Comparison of ENCODE assay signal across 1 cellular context in the genomic region with DNA sequence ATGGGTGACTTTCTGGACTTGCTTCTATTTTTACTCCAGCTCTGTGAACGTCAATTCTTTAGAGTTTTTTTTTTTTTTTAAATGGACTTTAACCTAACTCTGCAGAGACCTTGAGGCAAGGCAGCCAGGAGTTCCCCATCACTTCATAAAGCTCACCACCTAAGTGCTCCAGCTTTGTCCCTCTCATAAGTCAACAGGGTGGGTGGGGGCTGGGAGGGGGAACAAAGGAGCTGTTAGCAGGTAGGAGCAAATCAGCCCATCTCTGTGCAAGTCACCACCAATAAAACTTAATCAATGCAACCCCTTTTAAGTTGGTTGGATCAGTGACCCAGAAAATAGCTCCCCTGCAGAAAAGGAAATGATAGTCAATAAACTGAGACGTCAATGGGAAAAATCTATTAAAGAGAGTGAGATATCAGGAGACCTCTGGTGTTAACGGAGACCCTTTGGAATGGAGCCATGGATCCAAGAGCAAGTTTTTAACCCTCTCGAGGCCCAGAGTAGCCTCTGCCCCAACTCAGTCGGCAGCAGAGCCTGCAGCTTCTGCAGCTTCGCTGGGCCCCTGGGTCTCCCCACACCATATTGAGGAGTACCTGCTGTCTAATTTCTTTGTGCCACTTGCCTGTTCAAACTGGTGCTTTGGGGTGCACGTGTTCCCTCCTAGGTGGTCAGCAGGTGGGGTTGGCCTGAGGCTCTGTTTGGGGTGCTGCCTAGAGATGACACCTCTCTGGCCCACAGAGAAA.
A peak's percentile ranks its signal among the peaks of the same experiment; 100 is the strongest.
TF ChIP-seq lines count a peak whose summit lies in the region.

No MANE protein-coding gene starts in this region.

TF ChIP-seq in GM12878, 131 proteins besides CTCF, POLR2A, EP300 and RAD21 (continued from another document):
- TF ChIP-seq MEF2B (IDR thresholded peaks at IDR 0.05; ENCODE audit: partially characterized antibody, poor library complexity, severe bottlenecking): peak; percentile 26
- no peak for TF ChIP-seq STAT3 (IDR thresholded peaks at IDR 0.05; ENCODE audit: low read depth, low read length)
- 0 out of 2 replicates have a peak, but pooled peaks have one; percentile 13 for TF ChIP-seq NR2F1 (conservative IDR thresholded peaks at IDR 0.05)
